ENCODE assay signal across 1 cellular context in the genomic region with DNA sequence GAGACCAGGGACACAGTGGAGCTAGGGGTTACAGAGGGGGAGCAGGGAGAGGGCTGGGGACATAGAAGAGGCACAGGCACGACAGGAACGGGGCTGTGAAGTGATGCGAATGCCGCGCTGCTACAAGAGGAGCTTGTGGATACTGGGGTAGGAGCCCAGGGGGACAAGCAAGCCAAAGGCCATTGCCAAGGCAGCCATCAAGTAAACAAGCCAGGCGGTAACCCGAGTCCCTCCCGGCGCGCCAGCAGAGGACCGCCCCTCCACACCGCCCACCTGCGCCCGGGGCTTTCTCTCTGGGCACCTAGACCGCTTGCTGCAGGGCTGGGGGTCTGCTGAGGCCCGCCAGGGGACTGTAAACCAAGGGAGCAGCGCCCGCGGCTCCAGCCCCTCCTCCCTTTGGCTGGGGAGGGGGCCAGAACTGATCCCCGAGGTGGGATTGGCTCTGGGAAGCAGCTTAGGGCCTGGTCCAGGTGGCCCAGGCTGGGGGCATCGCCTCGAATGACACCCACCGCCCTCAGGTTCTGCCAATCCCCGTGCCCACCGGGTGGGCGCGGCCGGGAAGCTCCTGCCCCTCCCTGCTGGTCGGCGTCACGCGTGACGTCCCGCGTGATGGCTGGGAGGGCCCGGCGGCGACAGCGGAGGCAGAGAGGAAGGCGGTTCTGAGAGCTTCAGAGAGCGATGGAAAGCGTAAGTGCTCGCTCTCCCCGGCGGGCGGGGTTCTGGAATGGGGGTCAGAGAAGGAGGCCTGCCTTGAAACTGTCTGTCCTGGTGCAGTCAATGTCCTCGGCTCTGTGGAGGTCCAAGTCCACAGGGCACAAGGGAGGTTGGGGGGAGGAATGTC.
TF ChIP-seq lines count a peak whose summit lies in the region.

No MANE protein-coding gene starts in this region.

TF ChIP-seq in HEK293, 187 proteins besides CTCF, POLR2A, EP300 and RAD21 (continued from another document):
- TF ChIP-seq ZNF664 (tag by site-specific recombination; IDR thresholded peaks at IDR 0.05) (no peak), ZBTB8A (tag by site-specific recombination; IDR thresholded peaks at IDR 0.05) (peak; percentile 70; the same call in 1 of the 2 replicates), PRDM1 (tag by site-specific recombination; IDR thresholded peaks at IDR 0.05) (no peak), ZNF324 (tag by site-specific recombination; IDR thresholded peaks at IDR 0.05) (no peak), PRDM2 (tag by site-specific recombination; IDR thresholded peaks at IDR 0.05; ENCODE audit: borderline replicate concordance) (no peak), ZBTB20 (tag by site-specific recombination; IDR thresholded peaks at IDR 0.05) (no peak; the same call in 1 of the 2 replicates), ZNF548 (tag by site-specific recombination; IDR thresholded peaks at IDR 0.05) (no peak), ZNF777 (tag by site-specific recombination; IDR thresholded peaks at IDR 0.05; ENCODE audit: borderline replicate concordance) (no peak), ZNF433 (tag by site-specific recombination; IDR thresholded peaks at IDR 0.05; ENCODE audit: low read depth) (no peak), ZNF621 (tag by site-specific recombination; IDR thresholded peaks at IDR 0.05) (no peak), ZBTB44 (tag by site-specific recombination; IDR thresholded peaks at IDR 0.05) (no peak), ZFHX2 (tag by site-specific recombination; conservative IDR thresholded peaks at IDR 0.05) (peak; percentile 76), PATZ1 (tag by site-specific recombination; IDR thresholded peaks at IDR 0.05) (peak; percentile 6; the same call in 1 of the 2 replicates), MZF1 (tag by site-specific recombination; IDR thresholded peaks at IDR 0.05; ENCODE audit: borderline replicate concordance) (no peak), ZIC2 (tag by site-specific recombination; IDR thresholded peaks at IDR 0.05) (peak; percentile 8; the same call in 1 of the 2 replicates), TSHZ1 (tag by site-specific recombination; IDR thresholded peaks at IDR 0.05; ENCODE audit: borderline replicate concordance) (no peak), WT1 (tag by site-specific recombination; IDR thresholded peaks at IDR 0.05) (no peak), KLF16 (tag by site-specific recombination; IDR thresholded peaks at IDR 0.05) (peak; percentile 62; the same call in 1 of the 2 replicates), ZBTB7A (tag by site-specific recombination; IDR thresholded peaks at IDR 0.05; ENCODE audit: low read depth) (peak; percentile 14; the same call in 1 of the 2 replicates), SP2 (tag by site-specific recombination; IDR thresholded peaks at IDR 0.05) (peak; percentile 63), SP3 (tag by site-specific recombination; IDR thresholded peaks at IDR 0.05) (peak; percentile 94), ZNF335 (tag by site-specific recombination; conservative IDR thresholded peaks at IDR 0.05) (peak; percentile 40), SALL2 (tag by site-specific recombination; IDR thresholded peaks at IDR 0.05; ENCODE audit: borderline replicate concordance) (no peak), ZNF214 (tag by site-specific recombination; IDR thresholded peaks at IDR 0.05; ENCODE audit: borderline replicate concordance) (no peak)
- TF ChIP-seq, protein P1, sequence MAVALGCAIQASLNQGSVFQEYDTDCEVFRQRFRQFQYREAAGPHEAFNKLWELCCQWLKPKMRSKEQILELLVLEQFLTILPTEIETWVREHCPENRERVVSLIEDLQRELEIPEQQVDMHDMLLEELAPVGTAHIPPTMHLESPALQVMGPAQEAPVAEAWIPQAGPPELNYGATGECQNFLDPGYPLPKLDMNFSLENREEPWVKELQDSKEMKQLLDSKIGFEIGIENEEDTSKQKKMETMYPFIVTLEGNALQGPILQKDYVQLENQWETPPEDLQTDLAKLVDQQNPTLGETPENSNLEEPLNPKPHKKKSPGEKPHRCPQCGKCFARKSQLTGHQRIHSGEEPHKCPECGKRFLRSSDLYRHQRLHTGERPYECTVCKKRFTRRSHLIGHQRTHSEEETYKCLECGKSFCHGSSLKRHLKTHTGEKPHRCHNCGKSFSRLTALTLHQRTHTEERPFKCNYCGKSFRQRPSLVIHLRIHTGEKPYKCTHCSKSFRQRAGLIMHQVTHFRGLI (tag by site-specific recombination; IDR thresholded peaks at IDR 0.05): no peak
